Comparison of ENCODE assay signal across 1 cellular context in genomic region chr12:13042666-13043230, GRCh38.
TF ChIP-seq lines count a peak whose summit lies in the region.

No MANE protein-coding gene starts in this region.

TF ChIP-seq in GM23338, 12 proteins besides CTCF, POLR2A, EP300 and RAD21:
- TF ChIP-seq STAT1 (IDR thresholded peaks at IDR 0.05; ENCODE audit: unreplicated experiment) (no peak), REST (IDR thresholded peaks at IDR 0.05; ENCODE audit: unreplicated experiment) (no peak), EZH2phosphoT487 (IDR thresholded peaks at IDR 0.05; ENCODE audit: unreplicated experiment) (no peak), ZNF331 (CRISPR knock-in tag; IDR thresholded peaks at IDR 0.05; ENCODE audit: low read depth) (no peak), POLR2AphosphoS5 (IDR thresholded peaks at IDR 0.05; ENCODE audit: low read depth) (no peak), ZNF114 (CRISPR knock-in tag; IDR thresholded peaks at IDR 0.05) (no peak), EZH2 (IDR thresholded peaks at IDR 0.05; ENCODE audit: low read depth, unreplicated experiment) (no peak), JUNB (IDR thresholded peaks at IDR 0.05; ENCODE audit: unreplicated experiment) (no peak), NANOG (IDR thresholded peaks at IDR 0.05; ENCODE audit: borderline replicate concordance) (no peak), ETS1 (IDR thresholded peaks at IDR 0.05) (no peak), ZNF462 (CRISPR knock-in tag; IDR thresholded peaks at IDR 0.05) (no peak), CREB1 (CRISPR knock-in tag; IDR thresholded peaks at IDR 0.05; ENCODE audit: low read depth) (no peak)
